Comparison of ENCODE assay signal across 1 cellular context in the genomic region with DNA sequence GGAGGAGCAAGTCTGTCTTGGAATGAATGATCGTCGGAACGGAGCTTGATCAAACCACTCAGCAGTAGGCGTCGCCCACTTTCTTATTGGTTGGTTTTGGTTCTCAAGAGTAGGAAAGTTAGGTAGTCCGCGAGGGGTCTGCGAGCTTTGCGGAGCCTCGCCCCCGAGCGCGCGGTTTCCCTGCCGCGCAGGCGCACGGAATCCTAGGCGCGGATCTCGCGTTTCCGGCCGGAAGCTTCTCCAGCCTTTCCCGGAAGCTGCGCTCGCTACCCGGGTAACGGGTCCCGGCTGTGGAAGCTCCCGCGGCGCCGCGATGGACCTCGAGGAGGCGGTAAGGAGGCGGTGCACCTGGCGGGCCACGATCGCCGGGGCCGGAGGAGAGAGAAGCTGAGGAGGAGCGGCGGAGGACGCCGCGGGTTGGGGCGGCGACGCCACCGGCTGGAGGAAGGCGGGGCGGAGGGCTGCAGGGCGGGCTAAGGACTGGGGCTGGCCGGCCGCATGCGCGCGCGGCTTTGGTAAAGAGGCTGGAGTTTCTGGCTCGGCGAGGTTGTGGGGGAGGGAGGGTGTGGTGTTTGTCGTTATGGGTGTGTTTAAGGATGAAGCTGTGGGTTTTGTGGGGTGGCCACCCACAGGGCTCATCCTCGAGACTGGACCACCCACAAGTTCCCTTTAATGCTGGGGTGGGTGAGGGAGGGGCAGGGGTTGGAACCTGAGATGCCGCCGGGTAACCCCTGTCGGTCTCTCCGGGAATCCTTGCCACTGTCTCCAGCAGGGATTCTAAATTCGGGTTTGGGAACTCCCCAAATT.
TF ChIP-seq lines count a peak whose summit lies in the region.

A gene (plus strand): TSS at position 246 of the 807 bp plus-strand sequence. CDS start 68 bp downstream, at position 314.

TF ChIP-seq in K562, 482 proteins besides CTCF, POLR2A, EP300 and RAD21 (continued from another document and continues in another):
- TF ChIP-seq ZNF76 (CRISPR knock-in tag; IDR thresholded peaks at IDR 0.05; ENCODE audit: borderline replicate concordance) (no peak), SMARCB1 (IDR thresholded peaks at IDR 0.05; ENCODE audit: insufficient read length, low read depth) (peak; percentile 35), MBD2 (IDR thresholded peaks at IDR 0.05; ENCODE audit: borderline replicate concordance, low read depth) (peak; percentile 6; the same call in 1 of the 2 replicates), NONO (IDR thresholded peaks at IDR 0.05; ENCODE audit: low read depth in 2 of 2, low read length in 1 of 2) (no peak), MAFK (IDR thresholded peaks at IDR 0.05; ENCODE audit: low read length) (no peak), ZNF696 (CRISPR knock-in tag; conservative IDR thresholded peaks at IDR 0.05) (no peak), PYGO2 (tag; IDR thresholded peaks at IDR 0.05) (no peak), ESRRB (CRISPR knock-in tag; IDR thresholded peaks at IDR 0.05; ENCODE audit: borderline replicate concordance) (no peak), HMGN3 (IDR thresholded peaks at IDR 0.05; ENCODE audit: borderline replicate concordance, extremely low read depth, insufficient read length, low read depth, low read length) (peak; percentile 83), ARHGAP35 (IDR thresholded peaks at IDR 0.05; ENCODE audit: partially characterized antibody) (no peak), PHB2 (IDR thresholded peaks at IDR 0.05; ENCODE audit: low read depth) (no peak), BRF1 (IDR thresholded peaks at IDR 0.05; ENCODE audit: borderline replicate concordance, extremely low read depth, insufficient read length) (no peak), CCAR2 (IDR thresholded peaks at IDR 0.05; ENCODE audit: low read depth, low read length) (no peak), HEY1 (CRISPR knock-in tag; IDR thresholded peaks at IDR 0.05; ENCODE audit: borderline replicate concordance) (no peak), RUNX1 (IDR thresholded peaks at IDR 0.05; ENCODE audit: low read depth) (no peak), TFAM (CRISPR knock-in tag; conservative IDR thresholded peaks at IDR 0.05) (no peak), FOXA1 (IDR thresholded peaks at IDR 0.05; ENCODE audit: borderline replicate concordance) (no peak)
- TF ChIP-seq, protein P1, sequence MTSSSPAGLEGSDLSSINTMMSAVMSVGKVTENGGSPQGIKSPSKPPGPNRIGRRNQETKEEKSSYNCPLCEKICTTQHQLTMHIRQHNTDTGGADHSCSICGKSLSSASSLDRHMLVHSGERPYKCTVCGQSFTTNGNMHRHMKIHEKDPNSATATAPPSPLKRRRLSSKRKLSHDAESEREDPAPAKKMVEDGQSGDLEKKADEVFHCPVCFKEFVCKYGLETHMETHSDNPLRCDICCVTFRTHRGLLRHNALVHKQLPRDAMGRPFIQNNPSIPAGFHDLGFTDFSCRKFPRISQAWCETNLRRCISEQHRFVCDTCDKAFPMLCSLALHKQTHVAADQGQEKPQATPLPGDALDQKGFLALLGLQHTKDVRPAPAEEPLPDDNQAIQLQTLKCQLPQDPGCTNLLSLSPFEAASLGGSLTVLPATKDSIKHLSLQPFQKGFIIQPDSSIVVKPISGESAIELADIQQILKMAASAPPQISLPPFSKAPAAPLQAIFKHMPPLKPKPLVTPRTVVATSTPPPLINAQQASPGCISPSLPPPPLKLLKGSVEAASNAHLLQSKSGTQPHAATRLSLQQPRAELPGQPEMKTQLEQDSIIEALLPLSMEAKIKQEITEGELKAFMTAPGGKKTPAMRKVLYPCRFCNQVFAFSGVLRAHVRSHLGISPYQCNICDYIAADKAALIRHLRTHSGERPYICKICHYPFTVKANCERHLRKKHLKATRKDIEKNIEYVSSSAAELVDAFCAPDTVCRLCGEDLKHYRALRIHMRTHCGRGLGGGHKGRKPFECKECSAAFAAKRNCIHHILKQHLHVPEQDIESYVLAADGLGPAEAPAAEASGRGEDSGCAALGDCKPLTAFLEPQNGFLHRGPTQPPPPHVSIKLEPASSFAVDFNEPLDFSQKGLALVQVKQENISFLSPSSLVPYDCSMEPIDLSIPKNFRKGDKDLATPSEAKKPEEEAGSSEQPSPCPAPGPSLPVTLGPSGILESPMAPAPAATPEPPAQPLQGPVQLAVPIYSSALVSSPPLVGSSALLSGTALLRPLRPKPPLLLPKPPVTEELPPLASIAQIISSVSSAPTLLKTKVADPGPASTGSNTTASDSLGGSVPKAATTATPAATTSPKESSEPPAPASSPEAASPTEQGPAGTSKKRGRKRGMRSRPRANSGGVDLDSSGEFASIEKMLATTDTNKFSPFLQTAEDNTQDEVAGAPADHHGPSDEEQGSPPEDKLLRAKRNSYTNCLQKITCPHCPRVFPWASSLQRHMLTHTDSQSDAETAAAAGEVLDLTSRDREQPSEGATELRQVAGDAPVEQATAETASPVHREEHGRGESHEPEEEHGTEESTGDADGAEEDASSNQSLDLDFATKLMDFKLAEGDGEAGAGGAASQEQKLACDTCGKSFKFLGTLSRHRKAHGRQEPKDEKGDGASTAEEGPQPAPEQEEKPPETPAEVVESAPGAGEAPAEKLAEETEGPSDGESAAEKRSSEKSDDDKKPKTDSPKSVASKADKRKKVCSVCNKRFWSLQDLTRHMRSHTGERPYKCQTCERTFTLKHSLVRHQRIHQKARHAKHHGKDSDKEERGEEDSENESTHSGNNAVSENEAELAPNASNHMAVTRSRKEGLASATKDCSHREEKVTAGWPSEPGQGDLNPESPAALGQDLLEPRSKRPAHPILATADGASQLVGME (CRISPR knock-in tag; IDR thresholded peaks at IDR 0.05), result no peak
- TF ChIP-seq, protein P2, sequence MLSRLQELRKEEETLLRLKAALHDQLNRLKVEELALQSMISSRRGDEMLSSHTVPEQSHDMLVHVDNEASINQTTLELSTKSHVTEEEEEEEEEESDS (CRISPR knock-in tag; IDR thresholded peaks at IDR 0.05), result no peak
- TF ChIP-seq, protein P3, sequence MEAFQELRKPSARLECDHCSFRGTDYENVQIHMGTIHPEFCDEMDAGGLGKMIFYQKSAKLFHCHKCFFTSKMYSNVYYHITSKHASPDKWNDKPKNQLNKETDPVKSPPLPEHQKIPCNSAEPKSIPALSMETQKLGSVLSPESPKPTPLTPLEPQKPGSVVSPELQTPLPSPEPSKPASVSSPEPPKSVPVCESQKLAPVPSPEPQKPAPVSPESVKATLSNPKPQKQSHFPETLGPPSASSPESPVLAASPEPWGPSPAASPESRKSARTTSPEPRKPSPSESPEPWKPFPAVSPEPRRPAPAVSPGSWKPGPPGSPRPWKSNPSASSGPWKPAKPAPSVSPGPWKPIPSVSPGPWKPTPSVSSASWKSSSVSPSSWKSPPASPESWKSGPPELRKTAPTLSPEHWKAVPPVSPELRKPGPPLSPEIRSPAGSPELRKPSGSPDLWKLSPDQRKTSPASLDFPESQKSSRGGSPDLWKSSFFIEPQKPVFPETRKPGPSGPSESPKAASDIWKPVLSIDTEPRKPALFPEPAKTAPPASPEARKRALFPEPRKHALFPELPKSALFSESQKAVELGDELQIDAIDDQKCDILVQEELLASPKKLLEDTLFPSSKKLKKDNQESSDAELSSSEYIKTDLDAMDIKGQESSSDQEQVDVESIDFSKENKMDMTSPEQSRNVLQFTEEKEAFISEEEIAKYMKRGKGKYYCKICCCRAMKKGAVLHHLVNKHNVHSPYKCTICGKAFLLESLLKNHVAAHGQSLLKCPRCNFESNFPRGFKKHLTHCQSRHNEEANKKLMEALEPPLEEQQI (IDR thresholded peaks at IDR 0.05), result no peak
- TF ChIP-seq, protein P4, sequence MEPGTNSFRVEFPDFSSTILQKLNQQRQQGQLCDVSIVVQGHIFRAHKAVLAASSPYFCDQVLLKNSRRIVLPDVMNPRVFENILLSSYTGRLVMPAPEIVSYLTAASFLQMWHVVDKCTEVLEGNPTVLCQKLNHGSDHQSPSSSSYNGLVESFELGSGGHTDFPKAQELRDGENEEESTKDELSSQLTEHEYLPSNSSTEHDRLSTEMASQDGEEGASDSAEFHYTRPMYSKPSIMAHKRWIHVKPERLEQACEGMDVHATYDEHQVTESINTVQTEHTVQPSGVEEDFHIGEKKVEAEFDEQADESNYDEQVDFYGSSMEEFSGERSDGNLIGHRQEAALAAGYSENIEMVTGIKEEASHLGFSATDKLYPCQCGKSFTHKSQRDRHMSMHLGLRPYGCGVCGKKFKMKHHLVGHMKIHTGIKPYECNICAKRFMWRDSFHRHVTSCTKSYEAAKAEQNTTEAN (CRISPR knock-in tag; IDR thresholded peaks at IDR 0.05), result no peak; the same call in 1 of the 2 replicates
- TF ChIP-seq, protein P5, sequence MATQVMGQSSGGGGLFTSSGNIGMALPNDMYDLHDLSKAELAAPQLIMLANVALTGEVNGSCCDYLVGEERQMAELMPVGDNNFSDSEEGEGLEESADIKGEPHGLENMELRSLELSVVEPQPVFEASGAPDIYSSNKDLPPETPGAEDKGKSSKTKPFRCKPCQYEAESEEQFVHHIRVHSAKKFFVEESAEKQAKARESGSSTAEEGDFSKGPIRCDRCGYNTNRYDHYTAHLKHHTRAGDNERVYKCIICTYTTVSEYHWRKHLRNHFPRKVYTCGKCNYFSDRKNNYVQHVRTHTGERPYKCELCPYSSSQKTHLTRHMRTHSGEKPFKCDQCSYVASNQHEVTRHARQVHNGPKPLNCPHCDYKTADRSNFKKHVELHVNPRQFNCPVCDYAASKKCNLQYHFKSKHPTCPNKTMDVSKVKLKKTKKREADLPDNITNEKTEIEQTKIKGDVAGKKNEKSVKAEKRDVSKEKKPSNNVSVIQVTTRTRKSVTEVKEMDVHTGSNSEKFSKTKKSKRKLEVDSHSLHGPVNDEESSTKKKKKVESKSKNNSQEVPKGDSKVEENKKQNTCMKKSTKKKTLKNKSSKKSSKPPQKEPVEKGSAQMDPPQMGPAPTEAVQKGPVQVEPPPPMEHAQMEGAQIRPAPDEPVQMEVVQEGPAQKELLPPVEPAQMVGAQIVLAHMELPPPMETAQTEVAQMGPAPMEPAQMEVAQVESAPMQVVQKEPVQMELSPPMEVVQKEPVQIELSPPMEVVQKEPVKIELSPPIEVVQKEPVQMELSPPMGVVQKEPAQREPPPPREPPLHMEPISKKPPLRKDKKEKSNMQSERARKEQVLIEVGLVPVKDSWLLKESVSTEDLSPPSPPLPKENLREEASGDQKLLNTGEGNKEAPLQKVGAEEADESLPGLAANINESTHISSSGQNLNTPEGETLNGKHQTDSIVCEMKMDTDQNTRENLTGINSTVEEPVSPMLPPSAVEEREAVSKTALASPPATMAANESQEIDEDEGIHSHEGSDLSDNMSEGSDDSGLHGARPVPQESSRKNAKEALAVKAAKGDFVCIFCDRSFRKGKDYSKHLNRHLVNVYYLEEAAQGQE (CRISPR knock-in tag; IDR thresholded peaks at IDR 0.05; ENCODE audit: low read depth), result no peak
- TF ChIP-seq, protein P6, sequence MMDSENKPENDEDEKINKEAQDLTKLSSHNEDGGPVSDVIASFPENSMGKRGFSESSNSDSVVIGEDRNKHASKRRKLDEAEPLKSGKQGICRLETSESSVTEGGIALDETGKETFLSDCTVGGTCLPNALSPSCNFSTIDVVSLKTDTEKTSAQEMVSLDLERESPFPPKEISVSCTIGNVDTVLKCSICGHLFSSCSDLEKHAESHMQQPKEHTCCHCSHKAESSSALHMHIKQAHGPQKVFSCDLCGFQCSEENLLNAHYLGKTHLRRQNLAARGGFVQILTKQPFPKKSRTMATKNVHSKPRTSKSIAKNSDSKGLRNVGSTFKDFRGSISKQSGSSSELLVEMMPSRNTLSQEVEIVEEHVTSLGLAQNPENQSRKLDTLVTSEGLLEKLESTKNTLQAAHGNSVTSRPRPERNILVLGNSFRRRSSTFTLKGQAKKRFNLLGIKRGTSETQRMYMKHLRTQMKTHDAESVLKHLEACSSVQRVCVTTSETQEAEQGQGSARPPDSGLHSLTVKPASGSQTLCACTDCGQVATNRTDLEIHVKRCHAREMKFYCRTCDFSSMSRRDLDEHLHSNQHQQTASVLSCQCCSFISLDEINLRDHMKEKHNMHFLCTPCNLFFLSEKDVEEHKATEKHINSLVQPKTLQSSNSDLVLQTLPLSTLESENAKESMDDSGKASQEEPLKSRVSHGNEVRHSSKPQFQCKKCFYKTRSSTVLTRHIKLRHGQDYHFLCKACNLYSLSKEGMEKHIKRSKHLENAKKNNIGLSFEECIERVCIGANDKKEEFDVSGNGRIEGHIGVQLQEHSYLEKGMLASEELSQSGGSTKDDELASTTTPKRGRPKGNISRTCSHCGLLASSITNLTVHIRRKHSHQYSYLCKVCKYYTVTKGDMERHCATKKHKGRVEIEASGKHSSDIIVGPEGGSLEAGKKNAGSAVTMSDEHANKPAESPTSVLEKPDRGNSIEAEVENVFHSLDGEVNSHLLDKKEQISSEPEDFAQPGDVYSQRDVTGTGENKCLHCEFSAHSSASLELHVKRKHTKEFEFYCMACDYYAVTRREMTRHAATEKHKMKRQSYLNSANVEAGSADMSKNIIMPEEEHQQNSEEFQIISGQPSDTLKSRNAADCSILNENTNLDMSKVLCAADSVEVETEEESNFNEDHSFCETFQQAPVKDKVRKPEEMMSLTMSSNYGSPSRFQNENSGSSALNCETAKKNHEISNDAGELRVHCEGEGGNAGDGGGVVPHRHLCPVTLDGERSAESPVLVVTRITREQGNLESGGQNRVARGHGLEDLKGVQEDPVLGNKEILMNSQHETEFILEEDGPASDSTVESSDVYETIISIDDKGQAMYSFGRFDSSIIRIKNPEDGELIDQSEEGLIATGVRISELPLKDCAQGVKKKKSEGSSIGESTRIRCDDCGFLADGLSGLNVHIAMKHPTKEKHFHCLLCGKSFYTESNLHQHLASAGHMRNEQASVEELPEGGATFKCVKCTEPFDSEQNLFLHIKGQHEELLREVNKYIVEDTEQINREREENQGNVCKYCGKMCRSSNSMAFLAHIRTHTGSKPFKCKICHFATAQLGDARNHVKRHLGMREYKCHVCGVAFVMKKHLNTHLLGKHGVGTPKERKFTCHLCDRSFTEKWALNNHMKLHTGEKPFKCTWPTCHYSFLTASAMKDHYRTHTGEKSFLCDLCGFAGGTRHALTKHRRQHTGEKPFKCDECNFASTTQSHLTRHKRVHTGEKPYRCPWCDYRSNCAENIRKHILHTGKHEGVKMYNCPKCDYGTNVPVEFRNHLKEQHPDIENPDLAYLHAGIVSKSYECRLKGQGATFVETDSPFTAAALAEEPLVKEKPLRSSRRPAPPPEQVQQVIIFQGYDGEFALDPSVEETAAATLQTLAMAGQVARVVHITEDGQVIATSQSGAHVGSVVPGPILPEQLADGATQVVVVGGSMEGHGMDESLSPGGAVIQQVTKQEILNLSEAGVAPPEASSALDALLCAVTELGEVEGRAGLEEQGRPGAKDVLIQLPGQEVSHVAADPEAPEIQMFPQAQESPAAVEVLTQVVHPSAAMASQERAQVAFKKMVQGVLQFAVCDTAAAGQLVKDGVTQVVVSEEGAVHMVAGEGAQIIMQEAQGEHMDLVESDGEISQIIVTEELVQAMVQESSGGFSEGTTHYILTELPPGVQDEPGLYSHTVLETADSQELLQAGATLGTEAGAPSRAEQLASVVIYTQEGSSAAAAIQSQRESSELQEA (IDR thresholded peaks at IDR 0.05; ENCODE audit: low read depth), result no peak
- TF ChIP-seq, protein P7, sequence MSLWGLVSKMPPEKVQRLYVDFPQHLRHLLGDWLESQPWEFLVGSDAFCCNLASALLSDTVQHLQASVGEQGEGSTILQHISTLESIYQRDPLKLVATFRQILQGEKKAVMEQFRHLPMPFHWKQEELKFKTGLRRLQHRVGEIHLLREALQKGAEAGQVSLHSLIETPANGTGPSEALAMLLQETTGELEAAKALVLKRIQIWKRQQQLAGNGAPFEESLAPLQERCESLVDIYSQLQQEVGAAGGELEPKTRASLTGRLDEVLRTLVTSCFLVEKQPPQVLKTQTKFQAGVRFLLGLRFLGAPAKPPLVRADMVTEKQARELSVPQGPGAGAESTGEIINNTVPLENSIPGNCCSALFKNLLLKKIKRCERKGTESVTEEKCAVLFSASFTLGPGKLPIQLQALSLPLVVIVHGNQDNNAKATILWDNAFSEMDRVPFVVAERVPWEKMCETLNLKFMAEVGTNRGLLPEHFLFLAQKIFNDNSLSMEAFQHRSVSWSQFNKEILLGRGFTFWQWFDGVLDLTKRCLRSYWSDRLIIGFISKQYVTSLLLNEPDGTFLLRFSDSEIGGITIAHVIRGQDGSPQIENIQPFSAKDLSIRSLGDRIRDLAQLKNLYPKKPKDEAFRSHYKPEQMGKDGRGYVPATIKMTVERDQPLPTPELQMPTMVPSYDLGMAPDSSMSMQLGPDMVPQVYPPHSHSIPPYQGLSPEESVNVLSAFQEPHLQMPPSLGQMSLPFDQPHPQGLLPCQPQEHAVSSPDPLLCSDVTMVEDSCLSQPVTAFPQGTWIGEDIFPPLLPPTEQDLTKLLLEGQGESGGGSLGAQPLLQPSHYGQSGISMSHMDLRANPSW (CRISPR knock-in tag; IDR thresholded peaks at IDR 0.05), result no peak
